In genomic region chr17:16438557-16439302, GRCh38 we compare ENCODE assay signal across 1 cellular context.
TF ChIP-seq lines count a peak whose summit lies in the region.

No MANE protein-coding gene starts in this region.

TF ChIP-seq in HepG2, 621 proteins besides CTCF, POLR2A, EP300 and RAD21 (continued from another document):
- TF ChIP-seq PRDM4 (CRISPR knock-in tag; IDR thresholded peaks at IDR 0.05; ENCODE audit: borderline replicate concordance) (no peak), ZNF12 (CRISPR knock-in tag; IDR thresholded peaks at IDR 0.05) (no peak), TAF1 (CRISPR knock-in tag; IDR thresholded peaks at IDR 0.05) (peak; percentile 95), MEF2D (CRISPR knock-in tag; IDR thresholded peaks at IDR 0.05) (peak; percentile 80), MAFK (conservative IDR thresholded peaks at IDR 0.05 in 1 of 2, IDR thresholded peaks at IDR 0.05 in 1 of 2; ENCODE audit: low read length in 2 of 2) (0 out of 4 replicates have a peak, but pooled peaks of 1 of the 2 experiments have one; percentile 0)
TF ChIP-seq in HepG2: peak in this region for 279.
